ENCODE assay signal across 13 cellular contexts in genomic region chr1:108584320-108584968, GRCh38. TPM values are rescaled to one million over a fixed set of nuclear protein-coding genes. Genes with fewer than 3 reads are reported as not detected.
DNase-seq lines count a peak whose midpoint lies in the region; ATAC-seq, FAIRE-seq and TF ChIP-seq lines count a peak whose summit lies in the region.
"Had no signal": no experiment of that assay in that cellular context is flagged by ENCODE, and none has a peak within 500 bp of the region (broad histone marks: within the 10 kb centered on the region; RNA-seq: fewer than 3 reads in every experiment).

No MANE protein-coding gene starts in this region.

- H3K9me3 Mint-ChIP-seq in activated B cell treated with CpG ODN at 0.5 μM for 24 hours (peaks cover 9% of the 10 kb centered on the region), natural killer cell (peaks cover 0 to 4% of the 10 kb centered on the region in 2 donors)

- ATAC-seq in activated B cell treated with CpG ODN at 0.5 μM for 24 hours (ENCODE audit: low read depth), result no peak
- ATAC-seq in natural killer cell, result no peak
- ATAC-seq in GM19328 (IDR thresholded peaks at IDR 0.05; ENCODE audit: unreplicated experiment), result no peak

- H3K36me3 Mint-ChIP-seq in activated B cell treated with CpG ODN at 0.5 μM for 24 hours (ENCODE audit: low read depth) (peaks cover 11% of the 10 kb centered on the region), natural killer cell (no peaks in the 10 kb centered on the region)

- H3K27me3 Mint-ChIP-seq in activated B cell treated with CpG ODN at 0.5 μM for 24 hours (no peaks in the 10 kb centered on the region), natural killer cell (ENCODE audit: low read depth in 2 of 2) (no peaks in the 10 kb centered on the region)

- no peak for TF ChIP-seq CTCF in activated B cell treated with CpG ODN at 0.5 μM for 24 hours (IDR thresholded peaks at IDR 0.05)
- no peak for TF ChIP-seq CTCF in natural killer cell (IDR thresholded peaks at IDR 0.05)
- no peak for TF ChIP-seq CTCF in D721Med (IDR thresholded peaks at IDR 0.05; ENCODE audit: insufficient read depth, missing control alignments)

- no peak for TF ChIP-seq POLR2A in GM12891 (IDR thresholded peaks at IDR 0.05; ENCODE audit: low read depth, low read length)

- CTCF ChIA-PET in activated B cell treated with CpG ODN at 0.5 μM for 24 hours (lab: Charles Lee), result interaction anchor here (1.5 kb wide), 1 partner anchor 15 kb away, joined by 3 read pairs; no protein-coding TSS in a partner anchor

- H3K4me3 Mint-ChIP-seq in activated B cell treated with CpG ODN at 0.5 μM for 24 hours (no peak overlapping the region), natural killer cell (no peak overlapping the region)

- intact Hi-C loops in activated B cell treated with CpG ODN at 0.5 μM for 24 hours (cut with micrococcal nuclease), result no loop called here
- intact Hi-C loops in natural killer cell (cut with micrococcal nuclease), result no loop called here

- peak overlapping the region; percentile 33 for H3K27ac Mint-ChIP-seq in activated B cell treated with CpG ODN at 0.5 μM for 24 hours
- peak overlapping the region; percentile 34 to 88 for H3K27ac Mint-ChIP-seq in natural killer cell

- no peak for FAIRE-seq in GM12891 (lab: Jason Lieb, UNC)
- no peak for FAIRE-seq in D721Med (lab: Jason Lieb, UNC)

- POLR2A ChIA-PET in activated B cell treated with CpG ODN at 0.5 μM for 24 hours (lab: Charles Lee), result no interaction called here

- H3K4me1 Mint-ChIP-seq in activated B cell treated with CpG ODN at 0.5 μM for 24 hours, result peaks cover 34% of the 10 kb centered on the region
- peaks cover 62 to 69% of the 10 kb centered on the region in 2 donors for H3K4me1 Mint-ChIP-seq in natural killer cell

- no peak for DNase-seq in GM12891 (ENCODE audit: insufficient read length, low spot score)
- DNase-seq in Kasumi-1 (lab: John Stamatoyannopoulos, UW), result peak; percentile 7 to 35
- no peak for DNase-seq in activated B cell treated with CpG ODN at 0.5 μM for 24 hours
- no peak for DNase-seq in natural killer cell
- no peak for DNase-seq in inferior parietal cortex (ENCODE audit: extremely low spot score)
- no peak for DNase-seq in kidney tubule cell (ENCODE audit: low spot score)
- no peak for DNase-seq in D721Med (ENCODE audit: insufficient read length, low spot score)
- DNase-seq: activated T-cell treated with anti-CD3 and anti-CD28 coated beads for 4 hours; DMS 273 treated with DMSO at 0.1 percent for 48 hours; NCI-H774; stimulated activated CD4-positive, alpha-beta T cell treated with anti-CD3 and anti-CD28 coated beads, Interleukin-1b, Interleukin-23, amount 100 ng/mL, for 48 hours; T1000 had no signal

TF ChIP-seq in GM12891, 5 proteins besides CTCF, POLR2A, EP300 and RAD21:
- TF ChIP-seq POU2F2 (IDR thresholded peaks at IDR 0.05; ENCODE audit: low read depth, low read length) (no peak), TAF1 (IDR thresholded peaks at IDR 0.05; ENCODE audit: low read depth, low read length) (no peak), SPI1 (IDR thresholded peaks at IDR 0.05; ENCODE audit: low read depth, low read length) (peak; percentile 69), POLR2AphosphoS5 (IDR thresholded peaks at IDR 0.05; ENCODE audit: low read depth, low read length) (no peak), PAX5 (IDR thresholded peaks at IDR 0.05; ENCODE audit: insufficient read depth, low read length, severe bottlenecking) (no peak)

RNA-seq across cellular contexts. Expression of gene EEIG2, which starts 24.5 kb away (rescaled TPM):
- polyA plus RNA-seq in GM12891 (2012; ENCODE audit: low read depth, missing spikeins), result 3.5 TPM
- total RNA-seq in activated B cell treated with CpG ODN at 0.5 μM for 24 hours, result 7.0 and 7.1 TPM in 2 replicates
- total RNA-seq in natural killer cell, result 10 to 100 TPM; 18.2 to 23.9 (median 20.3) TPM

Comparison
In these comparisons a context has a peak if more than half of its experiments do, and no peak if none do; other contexts are left out.
1. DNase-seq: peak in Kasumi-1 (2 of 2); none in GM12891 (single experiment), activated B cell treated with CpG ODN at 0.5 μM for 24 hours (single experiment), natural killer cell (single experiment), inferior parietal cortex (single experiment), kidney tubule cell (single experiment) and D721Med (single experiment).